23 cellular contexts compared by ENCODE assay signal in the genomic region with DNA sequence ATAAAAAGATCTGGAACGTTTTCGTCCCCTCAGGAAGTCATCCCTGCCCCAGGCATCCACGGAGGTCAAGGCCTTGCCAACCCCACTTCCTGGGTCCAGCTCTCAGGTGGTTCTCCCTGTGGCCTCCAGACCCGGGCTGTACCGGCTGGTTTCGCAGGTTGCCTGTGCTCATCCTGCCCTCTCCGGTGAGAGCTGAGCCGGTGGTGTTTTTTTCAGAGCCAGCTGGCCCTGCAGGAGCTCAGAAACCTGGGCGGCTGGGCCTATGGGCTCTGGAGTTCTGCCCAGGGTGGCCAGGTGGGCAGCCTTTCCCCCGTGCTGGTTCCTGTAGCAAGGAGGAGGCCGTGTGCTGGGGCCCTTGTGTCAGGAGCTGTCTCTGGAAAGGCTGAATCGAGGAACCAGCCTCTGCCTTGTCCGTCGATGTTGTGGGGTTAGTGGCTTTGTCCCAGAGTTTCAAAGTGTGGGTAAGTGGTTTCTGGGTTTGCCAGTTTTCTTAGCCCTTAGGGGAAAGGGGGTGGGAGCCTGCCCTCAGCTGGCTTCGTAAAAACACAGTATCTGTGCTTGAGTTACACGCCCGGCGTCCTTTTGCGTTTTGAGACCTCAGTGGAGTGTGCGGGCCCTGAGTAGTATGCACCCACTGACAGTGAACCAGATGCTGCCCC. TPM values are rescaled to one million over a fixed set of nuclear protein-coding genes. Genes with fewer than 3 reads are reported as not detected.
"Had no signal": no experiment of that assay in that cellular context is flagged by ENCODE, and none has a peak within 500 bp of the region (broad histone marks: within the 10 kb centered on the region; RNA-seq: fewer than 3 reads in every experiment).

No MANE protein-coding gene starts in this region.

- H3K9me3 ChIP-seq: breast epithelium had no signal

- H3K27me3 ChIP-seq: breast epithelium had no signal

- DNase-seq: activated CD4-positive, alpha-beta T cell treated with anti-CD3 and anti-CD28 coated beads for 48 hours; activated CD4-positive, alpha-beta T cell treated with anti-CD3 and anti-CD28 coated beads, Interleukin-2, amount 50 U/mL, for 48 hours; activated CD4-positive, CD25-positive, alpha-beta regulatory T cell treated with anti-CD3 and anti-CD28 coated beads, Interleukin-2, amount 50 U/mL, for 72 hours; activated effector memory CD4-positive, alpha-beta T cell treated with Interleukin-2 at 50 U/mL for 16 hours; activated naive CD4-positive, alpha-beta T cell; activated T-cell treated with anti-CD3 and anti-CD28 coated beads for 4 hours; aorta; Kasumi-1; KBM-7; NCI-H146; NCI-H1930; NCI-H345; NCI-H510A; NCI-H526 treated with DMSO at 0.1 percent for 48 hours; NCI-H82; PC-3; SIG-M5; T-helper 17 cell; T-helper 9 cell had no signal

- H3K27ac Mint-ChIP-seq: activated naive CD4-positive, alpha-beta T cell treated with anti-CD3 and anti-CD28 coated beads, Interleukin-2, amount 50 U/mL, for 24 hours had no signal

- H3K27ac ChIP-seq: breast epithelium had no signal

- H3K36me3 ChIP-seq: breast epithelium had no signal

- H3K4me1 ChIP-seq: breast epithelium had no signal

- H3K27me3 Mint-ChIP-seq: activated naive CD4-positive, alpha-beta T cell treated with anti-CD3 and anti-CD28 coated beads, Interleukin-2, amount 50 U/mL, for 24 hours; T-helper 17 cell had no signal

- H3K4me3 ChIP-seq: breast epithelium had no signal

- H3K9me3 Mint-ChIP-seq: activated naive CD4-positive, alpha-beta T cell treated with anti-CD3 and anti-CD28 coated beads, Interleukin-2, amount 50 U/mL, for 24 hours; WTC11 had no signal

- H3K4me3 Mint-ChIP-seq: activated naive CD4-positive, alpha-beta T cell treated with anti-CD3 and anti-CD28 coated beads, Interleukin-2, amount 50 U/mL, for 24 hours; T-helper 17 cell; WTC11 had no signal

RNA-seq across cellular contexts. Expression of gene C16orf90, which starts 23.6 kb away (rescaled TPM):
- total RNA-seq: activated CD8-positive, alpha-beta memory T cell treated with anti-CD3 and anti-CD28 coated beads for 36 hours; aorta; breast epithelium; PC-3; T-helper 17 cell; WTC11 had no signal

RNA-seq across cellular contexts. Expression of gene ZNF597, which starts 28.3 kb away (rescaled TPM):
- total RNA-seq: PC-3 had no signal
